ENCODE assay signal across 1 cellular context in the genomic region with DNA sequence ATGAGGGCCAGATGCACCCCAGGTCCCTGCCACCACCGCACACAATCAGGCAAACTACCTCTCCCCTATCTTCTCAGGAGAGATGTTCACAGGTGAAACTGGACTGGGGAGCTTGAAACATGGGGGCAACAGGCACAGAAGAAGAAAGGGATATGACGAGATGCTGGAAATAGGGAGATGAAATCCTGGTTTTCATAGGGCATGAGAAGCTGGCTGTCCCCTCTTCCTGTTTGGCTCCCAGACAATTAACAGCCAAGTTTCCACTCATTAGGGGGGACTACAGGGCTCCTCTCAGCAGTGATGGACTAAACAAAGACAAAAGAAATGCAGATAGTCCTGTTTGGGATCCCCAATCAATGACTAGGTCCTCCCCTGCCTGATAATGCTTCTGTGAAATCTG.
TF ChIP-seq lines count a peak whose summit lies in the region.

No MANE protein-coding gene starts in this region.

TF ChIP-seq in H1, 55 proteins besides CTCF, POLR2A, EP300 and RAD21:
- TF ChIP-seq EZH2 (IDR thresholded peaks at IDR 0.05; ENCODE audit: low read depth, low read length, severe bottlenecking) (no peak), KDM5A (IDR thresholded peaks at IDR 0.05; ENCODE audit: low read length) (no peak), TAF7 (optimal IDR thresholded peaks at IDR 0.05; ENCODE audit: borderline replicate concordance, low read depth, low read length) (no peak), CEBPB (IDR thresholded peaks at IDR 0.05; ENCODE audit: low read depth, low read length) (no peak), TEAD4 (IDR thresholded peaks at IDR 0.05; ENCODE audit: low read depth, low read length) (no peak), PHF8 (conservative IDR thresholded peaks at IDR 0.05; ENCODE audit: low read depth, low read length) (no peak), RFX5 (IDR thresholded peaks at IDR 0.05; ENCODE audit: borderline replicate concordance, low read depth, low read length) (no peak), GTF2F1 (IDR thresholded peaks at IDR 0.05; ENCODE audit: borderline replicate concordance, low read depth, low read length) (no peak), TAF1 (IDR thresholded peaks at IDR 0.05; ENCODE audit: low read depth, low read length) (no peak), SIN3A (conservative IDR thresholded peaks at IDR 0.05 in 1 of 2, IDR thresholded peaks at IDR 0.05 in 1 of 2; ENCODE audit: low read depth in 1 of 2, low read length in 2 of 2) (no peak), USF2 (IDR thresholded peaks at IDR 0.05; ENCODE audit: low read length) (no peak), MAFK (IDR thresholded peaks at IDR 0.05; ENCODE audit: low read depth, low read length) (no peak), CHD2 (IDR thresholded peaks at IDR 0.05; ENCODE audit: low read length) (no peak), SUZ12 (IDR thresholded peaks at IDR 0.05; ENCODE audit: low read length) (no peak), POU5F1 (IDR thresholded peaks at IDR 0.05; ENCODE audit: low read depth, low read length) (no peak), ZNF274 (IDR thresholded peaks at IDR 0.05; ENCODE audit: borderline replicate concordance, extremely low read depth, low read length) (no peak), RXRA (IDR thresholded peaks at IDR 0.05; ENCODE audit: insufficient read depth, low read depth, low read length) (no peak), BCL11A (IDR thresholded peaks at IDR 0.05; ENCODE audit: low read depth in 2 of 2, low read length in 2 of 2) (no peak), NANOG (IDR thresholded peaks at IDR 0.05; ENCODE audit: insufficient read depth, low read depth, low read length, poor library complexity, severe bottlenecking) (no peak), YY1 (IDR thresholded peaks at IDR 0.05; ENCODE audit: low read depth, low read length) (no peak)
